In the genomic region with DNA sequence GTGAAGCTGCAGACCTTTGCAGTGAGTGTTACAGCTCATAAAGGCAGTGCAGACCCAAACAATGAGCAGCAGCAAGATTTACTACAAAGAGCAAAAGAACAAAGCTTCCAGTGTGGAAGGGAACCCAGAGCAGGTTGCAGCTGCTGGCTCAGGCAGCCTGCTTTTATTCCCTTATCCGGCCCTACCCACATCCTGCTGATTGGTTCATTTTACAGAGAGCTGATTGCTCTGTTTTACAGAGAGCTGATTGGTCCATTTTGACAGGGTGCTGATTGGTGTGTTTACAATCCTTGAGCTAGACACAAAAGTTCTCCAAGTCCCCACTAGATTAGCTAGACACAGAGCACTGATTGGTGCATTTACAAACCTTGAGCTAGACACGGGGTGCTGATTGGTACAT, we compare ENCODE assay signal across 16 cellular contexts. TPM values are rescaled to one million over a fixed set of nuclear protein-coding genes. Genes with fewer than 3 reads are reported as not detected.
"Had no signal": no experiment of that assay in that cellular context is flagged by ENCODE, and none has a peak within 500 bp of the region (broad histone marks: within the 10 kb centered on the region; RNA-seq: fewer than 3 reads in every experiment).

No MANE protein-coding gene starts in this region.

RNA-seq across cellular contexts. Expression of gene DYDC2, which starts 2.3 kb away (rescaled TPM):
- total RNA-seq: activated B cell treated with CpG ODN at 0.5 μM for 24 hours; activated CD4-positive, alpha-beta memory T cell treated with anti-CD3 and anti-CD28 coated beads for 36 hours; activated CD4-positive, alpha-beta T cell treated with anti-CD3 and anti-CD28 coated beads, Interleukin-2, amount 10 ng/mL, durations not matched to agents 24 days and 14 days; activated CD8-positive, alpha-beta memory T cell treated with anti-CD3 and anti-CD28 coated beads, Interleukin-2, amount 10 ng/mL, durations not matched to agents 7 days and 5 days; activated CD8-positive, alpha-beta T cell treated with anti-CD3 and anti-CD28 coated beads, Interleukin-2, amount 10 ng/mL, durations not matched to agents 7 days and 5 days; activated naive CD8-positive, alpha-beta T cell treated with anti-CD3 and anti-CD28 coated beads, Interleukin-2, amount 10 ng/mL, durations not matched to agents 7 days and 5 days; activated T-helper 2 cell treated with anti-CD3 and anti-CD28 coated beads, Interferon-gamma antibody, Interleukin-2, Interleukin-4, amounts not matched to agents 10 μg/mL and 5 μg/mL and 100 μg/mL, durations not matched to agents 14 hours and 24 hours and 36 hours; ascending aorta; bronchial epithelial cell; cardiac muscle cell; chondrocyte; T-cell; T-helper 1 cell treated with Interleukin-12 subunit alpha and Interleukin-12 subunit beta and Interleukin-4 antibody, amounts not matched to agents 30 ng/mL and 1 ng/mL, for 36 hours; T-helper 17 cell; T-helper 2 cell treated with Interferon-gamma antibody and Interleukin-4, amounts not matched to agents 100 ng/mL and 5 ng/mL, for 36 hours had no signal

RNA-seq across cellular contexts. Expression of gene DYDC1, which starts 2.4 kb away (rescaled TPM):
- total RNA-seq: activated B cell treated with CpG ODN at 0.5 μM for 24 hours; activated CD4-positive, alpha-beta memory T cell treated with anti-CD3 and anti-CD28 coated beads for 36 hours; activated CD4-positive, alpha-beta T cell treated with anti-CD3 and anti-CD28 coated beads, Interleukin-2, amount 10 ng/mL, durations not matched to agents 24 days and 14 days; activated CD8-positive, alpha-beta memory T cell treated with anti-CD3 and anti-CD28 coated beads, Interleukin-2, amount 10 ng/mL, durations not matched to agents 7 days and 5 days; activated CD8-positive, alpha-beta T cell treated with anti-CD3 and anti-CD28 coated beads, Interleukin-2, amount 10 ng/mL, durations not matched to agents 7 days and 5 days; activated naive CD8-positive, alpha-beta T cell treated with anti-CD3 and anti-CD28 coated beads, Interleukin-2, amount 10 ng/mL, durations not matched to agents 7 days and 5 days; activated T-helper 2 cell treated with anti-CD3 and anti-CD28 coated beads, Interferon-gamma antibody, Interleukin-2, Interleukin-4, amounts not matched to agents 10 μg/mL and 5 μg/mL and 100 μg/mL, durations not matched to agents 14 hours and 24 hours and 36 hours; ascending aorta; bronchial epithelial cell; cardiac muscle cell; chondrocyte; T-cell; T-helper 1 cell treated with Interleukin-12 subunit alpha and Interleukin-12 subunit beta and Interleukin-4 antibody, amounts not matched to agents 30 ng/mL and 1 ng/mL, for 36 hours; T-helper 17 cell; T-helper 2 cell treated with Interferon-gamma antibody and Interleukin-4, amounts not matched to agents 100 ng/mL and 5 ng/mL, for 36 hours had no signal
- polyA plus RNA-seq: adipose tissue, cardiac muscle cell had no signal
